In the genomic region with DNA sequence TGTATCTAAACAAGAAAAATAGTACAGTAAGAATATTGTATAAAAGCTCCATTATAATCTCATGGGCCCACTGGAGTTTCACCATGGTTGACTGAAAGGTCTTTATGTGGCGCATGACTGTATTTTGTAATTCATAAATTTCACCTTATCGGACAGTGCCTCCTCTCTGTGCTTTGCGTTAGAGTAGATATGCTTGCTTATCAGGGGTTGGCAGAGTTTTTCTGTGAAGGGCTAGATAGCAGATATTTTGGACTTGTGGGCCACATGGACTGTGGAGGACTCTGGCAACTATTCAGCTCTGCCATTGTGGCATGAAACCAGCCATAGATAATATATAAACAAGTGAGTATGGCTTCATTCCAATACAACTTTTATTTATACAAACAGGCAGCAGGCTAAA, we compare ENCODE assay signal across 1 cellular context.
TF ChIP-seq lines count a peak whose summit lies in the region.

No MANE protein-coding gene starts in this region.

TF ChIP-seq in K562, 482 proteins besides CTCF, POLR2A, EP300 and RAD21 (continued from another document and continues in another):
- TF ChIP-seq TGIF2 (CRISPR knock-in tag; IDR thresholded peaks at IDR 0.05) (no peak), NFIC (IDR thresholded peaks at IDR 0.05) (peak; percentile 99), TRIM28 (IDR thresholded peaks at IDR 0.05) (peak; percentile 8; the same call in 1 of the 2 replicates), JUN (IDR thresholded peaks at IDR 0.05; ENCODE audit: borderline replicate concordance, low read depth, low read length) (0 out of 2 replicates have a peak, but pooled peaks have one; percentile 57), JUN (CRISPR knock-in tag; IDR thresholded peaks at IDR 0.05; ENCODE audit: borderline replicate concordance) (no peak), ZNF146 (CRISPR knock-in tag; IDR thresholded peaks at IDR 0.05; ENCODE audit: unreplicated experiment) (no peak), NCOR1 (IDR thresholded peaks at IDR 0.05) (peak; percentile 100), CSDE1 (IDR thresholded peaks at IDR 0.05) (no peak), RFX7 (CRISPR knock-in tag; IDR thresholded peaks at IDR 0.05) (no peak), HNRNPUL1 (IDR thresholded peaks at IDR 0.05; ENCODE audit: low read length) (no peak), HSF4 (CRISPR knock-in tag; IDR thresholded peaks at IDR 0.05; ENCODE audit: borderline replicate concordance) (no peak), KDM2B (CRISPR knock-in tag; IDR thresholded peaks at IDR 0.05) (0 out of 2 replicates have a peak, but pooled peaks have one; percentile 27), CHD1 (IDR thresholded peaks at IDR 0.05; ENCODE audit: low read length) (no peak), RBM17 (IDR thresholded peaks at IDR 0.05; ENCODE audit: borderline replicate concordance, low read depth, low read length) (no peak), CC2D1A (IDR thresholded peaks at IDR 0.05) (peak; percentile 100), TARDBP (IDR thresholded peaks at IDR 0.05) (peak; percentile 99), RNF2 (IDR thresholded peaks at IDR 0.05) (peak; percentile 97)
- TF ChIP-seq, protein P1, sequence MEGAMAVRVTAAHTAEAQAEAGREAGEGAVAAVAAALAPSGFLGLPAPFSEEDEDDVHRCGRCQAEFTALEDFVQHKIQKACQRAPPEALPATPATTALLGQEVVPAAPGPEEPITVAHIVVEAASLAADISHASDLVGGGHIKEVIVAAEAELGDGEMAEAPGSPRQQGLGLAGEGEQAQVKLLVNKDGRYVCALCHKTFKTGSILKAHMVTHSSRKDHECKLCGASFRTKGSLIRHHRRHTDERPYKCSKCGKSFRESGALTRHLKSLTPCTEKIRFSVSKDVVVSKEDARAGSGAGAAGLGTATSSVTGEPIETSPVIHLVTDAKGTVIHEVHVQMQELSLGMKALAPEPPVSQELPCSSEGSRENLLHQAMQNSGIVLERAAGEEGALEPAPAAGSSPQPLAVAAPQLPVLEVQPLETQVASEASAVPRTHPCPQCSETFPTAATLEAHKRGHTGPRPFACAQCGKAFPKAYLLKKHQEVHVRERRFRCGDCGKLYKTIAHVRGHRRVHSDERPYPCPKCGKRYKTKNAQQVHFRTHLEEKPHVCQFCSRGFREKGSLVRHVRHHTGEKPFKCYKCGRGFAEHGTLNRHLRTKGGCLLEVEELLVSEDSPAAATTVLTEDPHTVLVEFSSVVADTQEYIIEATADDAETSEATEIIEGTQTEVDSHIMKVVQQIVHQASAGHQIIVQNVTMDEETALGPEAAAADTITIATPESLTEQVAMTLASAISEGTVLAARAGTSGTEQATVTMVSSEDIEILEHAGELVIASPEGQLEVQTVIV (CRISPR knock-in tag; IDR thresholded peaks at IDR 0.05; ENCODE audit: borderline replicate concordance): no peak
- TF ChIP-seq, protein P2, sequence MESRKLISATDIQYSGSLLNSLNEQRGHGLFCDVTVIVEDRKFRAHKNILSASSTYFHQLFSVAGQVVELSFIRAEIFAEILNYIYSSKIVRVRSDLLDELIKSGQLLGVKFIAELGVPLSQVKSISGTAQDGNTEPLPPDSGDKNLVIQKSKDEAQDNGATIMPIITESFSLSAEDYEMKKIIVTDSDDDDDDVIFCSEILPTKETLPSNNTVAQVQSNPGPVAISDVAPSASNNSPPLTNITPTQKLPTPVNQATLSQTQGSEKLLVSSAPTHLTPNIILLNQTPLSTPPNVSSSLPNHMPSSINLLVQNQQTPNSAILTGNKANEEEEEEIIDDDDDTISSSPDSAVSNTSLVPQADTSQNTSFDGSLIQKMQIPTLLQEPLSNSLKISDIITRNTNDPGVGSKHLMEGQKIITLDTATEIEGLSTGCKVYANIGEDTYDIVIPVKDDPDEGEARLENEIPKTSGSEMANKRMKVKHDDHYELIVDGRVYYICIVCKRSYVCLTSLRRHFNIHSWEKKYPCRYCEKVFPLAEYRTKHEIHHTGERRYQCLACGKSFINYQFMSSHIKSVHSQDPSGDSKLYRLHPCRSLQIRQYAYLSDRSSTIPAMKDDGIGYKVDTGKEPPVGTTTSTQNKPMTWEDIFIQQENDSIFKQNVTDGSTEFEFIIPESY (CRISPR knock-in tag; IDR thresholded peaks at IDR 0.05): no peak
- TF ChIP-seq, protein P3, sequence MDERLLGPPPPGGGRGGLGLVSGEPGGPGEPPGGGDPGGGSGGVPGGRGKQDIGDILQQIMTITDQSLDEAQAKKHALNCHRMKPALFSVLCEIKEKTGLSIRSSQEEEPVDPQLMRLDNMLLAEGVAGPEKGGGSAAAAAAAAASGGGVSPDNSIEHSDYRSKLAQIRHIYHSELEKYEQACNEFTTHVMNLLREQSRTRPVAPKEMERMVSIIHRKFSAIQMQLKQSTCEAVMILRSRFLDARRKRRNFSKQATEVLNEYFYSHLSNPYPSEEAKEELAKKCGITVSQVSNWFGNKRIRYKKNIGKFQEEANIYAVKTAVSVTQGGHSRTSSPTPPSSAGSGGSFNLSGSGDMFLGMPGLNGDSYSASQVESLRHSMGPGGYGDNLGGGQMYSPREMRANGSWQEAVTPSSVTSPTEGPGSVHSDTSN (CRISPR knock-in tag; IDR thresholded peaks at IDR 0.05; ENCODE audit: low read depth): peak; percentile 17; the same call in 1 of the 2 replicates
- TF ChIP-seq, protein P3 (tag; conservative IDR thresholded peaks at IDR 0.05; ENCODE audit: low read depth): peak; percentile 95
- TF ChIP-seq, protein P4, sequence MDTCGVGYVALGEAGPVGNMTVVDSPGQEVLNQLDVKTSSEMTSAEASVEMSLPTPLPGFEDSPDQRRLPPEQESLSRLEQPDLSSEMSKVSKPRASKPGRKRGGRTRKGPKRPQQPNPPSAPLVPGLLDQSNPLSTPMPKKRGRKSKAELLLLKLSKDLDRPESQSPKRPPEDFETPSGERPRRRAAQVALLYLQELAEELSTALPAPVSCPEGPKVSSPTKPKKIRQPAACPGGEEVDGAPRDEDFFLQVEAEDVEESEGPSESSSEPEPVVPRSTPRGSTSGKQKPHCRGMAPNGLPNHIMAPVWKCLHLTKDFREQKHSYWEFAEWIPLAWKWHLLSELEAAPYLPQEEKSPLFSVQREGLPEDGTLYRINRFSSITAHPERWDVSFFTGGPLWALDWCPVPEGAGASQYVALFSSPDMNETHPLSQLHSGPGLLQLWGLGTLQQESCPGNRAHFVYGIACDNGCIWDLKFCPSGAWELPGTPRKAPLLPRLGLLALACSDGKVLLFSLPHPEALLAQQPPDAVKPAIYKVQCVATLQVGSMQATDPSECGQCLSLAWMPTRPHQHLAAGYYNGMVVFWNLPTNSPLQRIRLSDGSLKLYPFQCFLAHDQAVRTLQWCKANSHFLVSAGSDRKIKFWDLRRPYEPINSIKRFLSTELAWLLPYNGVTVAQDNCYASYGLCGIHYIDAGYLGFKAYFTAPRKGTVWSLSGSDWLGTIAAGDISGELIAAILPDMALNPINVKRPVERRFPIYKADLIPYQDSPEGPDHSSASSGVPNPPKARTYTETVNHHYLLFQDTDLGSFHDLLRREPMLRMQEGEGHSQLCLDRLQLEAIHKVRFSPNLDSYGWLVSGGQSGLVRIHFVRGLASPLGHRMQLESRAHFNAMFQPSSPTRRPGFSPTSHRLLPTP (IDR thresholded peaks at IDR 0.05; ENCODE audit: borderline replicate concordance, extremely low read depth, insufficient read length): no peak
- TF ChIP-seq, protein P5, sequence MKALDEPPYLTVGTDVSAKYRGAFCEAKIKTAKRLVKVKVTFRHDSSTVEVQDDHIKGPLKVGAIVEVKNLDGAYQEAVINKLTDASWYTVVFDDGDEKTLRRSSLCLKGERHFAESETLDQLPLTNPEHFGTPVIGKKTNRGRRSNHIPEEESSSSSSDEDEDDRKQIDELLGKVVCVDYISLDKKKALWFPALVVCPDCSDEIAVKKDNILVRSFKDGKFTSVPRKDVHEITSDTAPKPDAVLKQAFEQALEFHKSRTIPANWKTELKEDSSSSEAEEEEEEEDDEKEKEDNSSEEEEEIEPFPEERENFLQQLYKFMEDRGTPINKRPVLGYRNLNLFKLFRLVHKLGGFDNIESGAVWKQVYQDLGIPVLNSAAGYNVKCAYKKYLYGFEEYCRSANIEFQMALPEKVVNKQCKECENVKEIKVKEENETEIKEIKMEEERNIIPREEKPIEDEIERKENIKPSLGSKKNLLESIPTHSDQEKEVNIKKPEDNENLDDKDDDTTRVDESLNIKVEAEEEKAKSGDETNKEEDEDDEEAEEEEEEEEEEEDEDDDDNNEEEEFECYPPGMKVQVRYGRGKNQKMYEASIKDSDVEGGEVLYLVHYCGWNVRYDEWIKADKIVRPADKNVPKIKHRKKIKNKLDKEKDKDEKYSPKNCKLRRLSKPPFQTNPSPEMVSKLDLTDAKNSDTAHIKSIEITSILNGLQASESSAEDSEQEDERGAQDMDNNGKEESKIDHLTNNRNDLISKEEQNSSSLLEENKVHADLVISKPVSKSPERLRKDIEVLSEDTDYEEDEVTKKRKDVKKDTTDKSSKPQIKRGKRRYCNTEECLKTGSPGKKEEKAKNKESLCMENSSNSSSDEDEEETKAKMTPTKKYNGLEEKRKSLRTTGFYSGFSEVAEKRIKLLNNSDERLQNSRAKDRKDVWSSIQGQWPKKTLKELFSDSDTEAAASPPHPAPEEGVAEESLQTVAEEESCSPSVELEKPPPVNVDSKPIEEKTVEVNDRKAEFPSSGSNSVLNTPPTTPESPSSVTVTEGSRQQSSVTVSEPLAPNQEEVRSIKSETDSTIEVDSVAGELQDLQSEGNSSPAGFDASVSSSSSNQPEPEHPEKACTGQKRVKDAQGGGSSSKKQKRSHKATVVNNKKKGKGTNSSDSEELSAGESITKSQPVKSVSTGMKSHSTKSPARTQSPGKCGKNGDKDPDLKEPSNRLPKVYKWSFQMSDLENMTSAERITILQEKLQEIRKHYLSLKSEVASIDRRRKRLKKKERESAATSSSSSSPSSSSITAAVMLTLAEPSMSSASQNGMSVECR (CRISPR knock-in tag; IDR thresholded peaks at IDR 0.05): no peak
- TF ChIP-seq, protein P6, sequence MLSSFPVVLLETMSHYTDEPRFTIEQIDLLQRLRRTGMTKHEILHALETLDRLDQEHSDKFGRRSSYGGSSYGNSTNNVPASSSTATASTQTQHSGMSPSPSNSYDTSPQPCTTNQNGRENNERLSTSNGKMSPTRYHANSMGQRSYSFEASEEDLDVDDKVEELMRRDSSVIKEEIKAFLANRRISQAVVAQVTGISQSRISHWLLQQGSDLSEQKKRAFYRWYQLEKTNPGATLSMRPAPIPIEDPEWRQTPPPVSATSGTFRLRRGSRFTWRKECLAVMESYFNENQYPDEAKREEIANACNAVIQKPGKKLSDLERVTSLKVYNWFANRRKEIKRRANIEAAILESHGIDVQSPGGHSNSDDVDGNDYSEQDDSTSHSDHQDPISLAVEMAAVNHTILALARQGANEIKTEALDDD (IDR thresholded peaks at IDR 0.05): peak; percentile 42; the same call in 1 of the 2 replicates
- TF ChIP-seq, protein P7, sequence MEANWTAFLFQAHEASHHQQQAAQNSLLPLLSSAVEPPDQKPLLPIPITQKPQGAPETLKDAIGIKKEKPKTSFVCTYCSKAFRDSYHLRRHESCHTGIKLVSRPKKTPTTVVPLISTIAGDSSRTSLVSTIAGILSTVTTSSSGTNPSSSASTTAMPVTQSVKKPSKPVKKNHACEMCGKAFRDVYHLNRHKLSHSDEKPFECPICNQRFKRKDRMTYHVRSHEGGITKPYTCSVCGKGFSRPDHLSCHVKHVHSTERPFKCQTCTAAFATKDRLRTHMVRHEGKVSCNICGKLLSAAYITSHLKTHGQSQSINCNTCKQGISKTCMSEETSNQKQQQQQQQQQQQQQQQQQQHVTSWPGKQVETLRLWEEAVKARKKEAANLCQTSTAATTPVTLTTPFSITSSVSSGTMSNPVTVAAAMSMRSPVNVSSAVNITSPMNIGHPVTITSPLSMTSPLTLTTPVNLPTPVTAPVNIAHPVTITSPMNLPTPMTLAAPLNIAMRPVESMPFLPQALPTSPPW (CRISPR knock-in tag; IDR thresholded peaks at IDR 0.05): peak; percentile 83
